In genomic region chr1:65744731-65745130, GRCh38 we compare ENCODE assay signal across 28 cellular contexts. TPM values are rescaled to one million over a fixed set of nuclear protein-coding genes. Genes with fewer than 3 reads are reported as not detected.
"Had no signal": no experiment of that assay in that cellular context is flagged by ENCODE, and none has a peak within 500 bp of the region (broad histone marks: within the 10 kb centered on the region; RNA-seq: fewer than 3 reads in every experiment).

No MANE protein-coding gene starts in this region.

- H3K27me3 ChIP-seq: colonic mucosa, esophagus muscularis mucosa, foreskin keratinocyte, gastrocnemius medialis, heart left ventricle had no signal

- H3K9me3 ChIP-seq: colonic mucosa, gastrocnemius medialis had no signal

- H3K36me3 ChIP-seq: colonic mucosa, esophagus muscularis mucosa, esophagus squamous epithelium, gastrocnemius medialis, gastroesophageal sphincter, heart left ventricle, heart right ventricle had no signal

- H3K4me1 ChIP-seq: colonic mucosa, esophagus muscularis mucosa, esophagus squamous epithelium, foreskin keratinocyte, gastrocnemius medialis, gastroesophageal sphincter, heart left ventricle, heart right ventricle had no signal

- ATAC-seq: effector memory CD8-positive, alpha-beta T cell; esophagus mucosa; foreskin keratinocyte; gastrocnemius medialis; gastroesophageal sphincter; heart left ventricle; heart right ventricle had no signal

- H3K27ac ChIP-seq: colonic mucosa, coronary artery, dorsolateral prefrontal cortex, epithelial cell of prostate, esophagus muscularis mucosa, esophagus squamous epithelium, foreskin keratinocyte, gastrocnemius medialis, gastroesophageal sphincter, heart left ventricle, heart right ventricle, hepatocyte had no signal

- H3K4me2 ChIP-seq: hepatocyte had no signal

- H3K79me2 ChIP-seq: hepatocyte had no signal

- DNase-seq: colonic mucosa; cortex of kidney; dermis blood vessel endothelial cell; dorsolateral prefrontal cortex; effector CD4-positive, alpha-beta T cell; effector CD8-positive, alpha-beta T cell; effector memory CD4-positive, alpha-beta T cell; effector memory CD8-positive, alpha-beta T cell; endodermal cell; erythroblast; esophagus squamous epithelium; foreskin fibroblast; foreskin keratinocyte; foreskin melanocyte; gastrocnemius medialis; glutamatergic neuron; head of caudate nucleus; heart left ventricle; heart right ventricle had no signal

- H3K4me3 ChIP-seq: colonic mucosa, coronary artery, dorsolateral prefrontal cortex, esophagus muscularis mucosa, esophagus squamous epithelium, gastrocnemius medialis, gastroesophageal sphincter, heart left ventricle, heart right ventricle, hepatocyte had no signal

- FAIRE-seq: endometrium, endothelial cell of umbilical vein, frontal cortex had no signal

- H2AFZ ChIP-seq: hepatocyte had no signal

RNA-seq across cellular contexts. Expression of gene PDE4B, which starts 48.0 kb away (rescaled TPM):
- total RNA-seq: foreskin keratinocyte had no signal
- polyA plus RNA-seq: foreskin keratinocyte had no signal
